In genomic region chrX:126065901-126066660, GRCh38 we compare ENCODE assay signal across 24 cellular contexts.
"Had no signal": no experiment of that assay in that cellular context is flagged by ENCODE, and none has a peak within 500 bp of the region (broad histone marks: within the 10 kb centered on the region; RNA-seq: fewer than 3 reads in every experiment).

No MANE protein-coding gene starts in this region.

- ATAC-seq: activated T-cell treated with anti-CD3 and anti-CD28 coated beads, Interleukin-2, amount 50 U/mL, for 4 hours; activated T-helper 17 cell treated with anti-CD3 and anti-CD28 coated beads, Interleukin-2, amount 50 U/mL, for 72 hours; Panc1; Right ventricle myocardium inferior; T-cell had no signal

- DNase-seq: activated CD4-positive, alpha-beta memory T cell treated with anti-CD3 and anti-CD28 coated beads for 36 hours; activated CD4-positive, alpha-beta T cell treated with anti-CD3 and anti-CD28 coated beads, Interleukin-2, amount 10 ng/mL, durations not matched to agents 7 days and 5 days; activated CD8-positive, alpha-beta memory T cell treated with anti-CD3 and anti-CD28 coated beads for 24 hours; activated gamma-delta T cell; activated naive CD4-positive, alpha-beta T cell treated with anti-CD3 and anti-CD28 coated beads for 36 hours; activated T-cell treated with anti-CD3 and anti-CD28 coated beads, Interleukin-2, amount 50 U/mL, for 4 hours; KG1; NCI-H1048; NCI-H146; NCI-H187 treated with DMSO at 0.1 percent for 48 hours; NCI-H2081 treated with DMSO at 0.1 percent for 48 hours; NCI-H2171; NCI-H2227 treated with DMSO at 0.1 percent for 48 hours; NCI-H446 treated with DMSO at 0.1 percent for 48 hours; NCI-H526; T-cell; T-helper 2 cell; T1000 had no signal

- FAIRE-seq: TTC549 had no signal

- H3K27ac ChIP-seq: SK-N-MC, VCaP had no signal

- H3K4me3 ChIP-seq: SK-N-MC had no signal
